Comparison of ENCODE assay signal across 32 cellular contexts in genomic region chr6:133938533-133938932, GRCh38. TPM values are rescaled to one million over a fixed set of nuclear protein-coding genes. Genes with fewer than 3 reads are reported as not detected.
"Had no signal": no experiment of that assay in that cellular context is flagged by ENCODE, and none has a peak within 500 bp of the region (broad histone marks: within the 10 kb centered on the region; RNA-seq: fewer than 3 reads in every experiment).

No MANE protein-coding gene starts in this region.

- H3K36me3 ChIP-seq: neural progenitor cell, ovary, right lobe of liver, sigmoid colon, suprapubic skin, tibial artery, transverse colon, upper lobe of right lung, uterus had no signal

- DNase-seq: natural killer cell; occipital lobe; ovary; posterior cingulate gyrus; psoas muscle; right cardiac atrium; right lobe of liver; sigmoid colon; small intestine; stimulated activated CD4-positive, alpha-beta T cell treated with anti-CD3 and anti-CD28 coated beads, Interleukin-15, amount 100 ng/mL, for 24 hours; stimulated activated CD4-positive, alpha-beta T cell treated with anti-CD3 and anti-CD28 coated beads, Interleukin-2, amount 100 ng/mL, for 24 hours; stimulated activated CD4-positive, alpha-beta T cell treated with anti-CD3 and anti-CD28 coated beads, Interleukin-2, amount 100 ng/mL, for 48 hours; stimulated activated CD4-positive, alpha-beta T cell treated with anti-CD3 and anti-CD28 coated beads, Interleukin-4, amount 100 ng/mL, for 24 hours; stimulated activated naive CD4-positive, alpha-beta T cell; stimulated activated naive CD8-positive, alpha-beta T cell treated with anti-CD3 and anti-CD28 coated beads, Interleukin-15, amount 100 ng/mL, for 72 hours; stimulated activated naive CD8-positive, alpha-beta T cell treated with anti-CD3 and anti-CD28 coated beads, Interleukin-15, Interleukin-2, amounts not matched to agents 100 U/mL and 50 U/mL, for 24 hours; substantia nigra; testis; tibial artery; transverse colon; upper lobe of right lung; uterus had no signal

- H3K4me3 Mint-ChIP-seq: natural killer cell; nephron; neural progenitor cell; stimulated activated effector memory CD8-positive, alpha-beta T cell treated with anti-CD3 and anti-CD28 coated beads, Interleukin-12 subunit alpha, Interleukin-12 subunit beta, amount 100 ng/mL, for 72 hours; stimulated activated naive CD8-positive, alpha-beta T cell treated with anti-CD3 and anti-CD28 coated beads, Interleukin-15, amount 100 ng/mL, for 72 hours; type B pancreatic cell had no signal

- H3K27ac ChIP-seq: neural progenitor cell, ovary, parathyroid adenoma, psoas muscle, right lobe of liver, sigmoid colon, suprapubic skin, testis, tibial artery, transverse colon, upper lobe of right lung, uterus had no signal

- H3K36me3 Mint-ChIP-seq: neural progenitor cell; stimulated activated effector memory CD8-positive, alpha-beta T cell treated with anti-CD3 and anti-CD28 coated beads, Interleukin-12 subunit alpha, Interleukin-12 subunit beta, amount 100 ng/mL, for 72 hours; type B pancreatic cell had no signal

- H3K9me3 Mint-ChIP-seq: type B pancreatic cell had no signal

- H2AFZ ChIP-seq: neural progenitor cell, parathyroid adenoma had no signal

- H3K4me1 ChIP-seq: neural progenitor cell, parathyroid adenoma, psoas muscle, sigmoid colon, suprapubic skin, testis, tibial artery, transverse colon, upper lobe of right lung, uterus had no signal

- H3K27me3 Mint-ChIP-seq: progenitor cell of endocrine pancreas, type B pancreatic cell had no signal

- H3K4me1 Mint-ChIP-seq: natural killer cell; nephron; neural progenitor cell; stimulated activated effector memory CD8-positive, alpha-beta T cell treated with anti-CD3 and anti-CD28 coated beads, Interleukin-12 subunit alpha, Interleukin-12 subunit beta, amount 100 ng/mL, for 72 hours; stimulated activated naive CD8-positive, alpha-beta T cell treated with anti-CD3 and anti-CD28 coated beads, Interleukin-15, amount 100 ng/mL, for 72 hours had no signal

- H3K27me3 ChIP-seq: neural progenitor cell, ovary, right lobe of liver, suprapubic skin, testis, transverse colon, upper lobe of right lung, uterus had no signal

- H3K27ac Mint-ChIP-seq: natural killer cell; nephron; neural progenitor cell; progenitor cell of endocrine pancreas; stimulated activated effector memory CD8-positive, alpha-beta T cell treated with anti-CD3 and anti-CD28 coated beads, Interleukin-12 subunit alpha, Interleukin-12 subunit beta, amount 100 ng/mL, for 72 hours; stimulated activated naive CD8-positive, alpha-beta T cell treated with anti-CD3 and anti-CD28 coated beads, Interleukin-15, amount 100 ng/mL, for 72 hours; type B pancreatic cell had no signal

- H3K9ac ChIP-seq: neural progenitor cell, parathyroid adenoma had no signal

- ATAC-seq: natural killer cell; psoas muscle; right cardiac atrium; right lobe of liver; stimulated activated effector memory CD8-positive, alpha-beta T cell treated with anti-CD3 and anti-CD28 coated beads, Interleukin-12 subunit alpha, Interleukin-12 subunit beta, amount 100 ng/mL, for 72 hours; stimulated activated naive CD8-positive, alpha-beta T cell treated with anti-CD3 and anti-CD28 coated beads, Interleukin-15, amount 100 ng/mL, for 72 hours; stimulated activated naive CD8-positive, alpha-beta T cell treated with anti-CD3 and anti-CD28 coated beads, Interleukin-15, Interleukin-2, amounts not matched to agents 100 U/mL and 50 U/mL, for 24 hours; upper lobe of right lung had no signal

- H3K9me3 ChIP-seq: ovary, psoas muscle, right lobe of liver, suprapubic skin, testis, tibial artery, upper lobe of right lung, uterus had no signal

- H3K79me2 ChIP-seq: parathyroid adenoma had no signal

- H3K4me2 ChIP-seq: neural progenitor cell had no signal

- H3K4me3 ChIP-seq: neural progenitor cell, ovary, psoas muscle, right lobe of liver, sigmoid colon, suprapubic skin, testis, tibial artery, transverse colon, upper lobe of right lung, uterus had no signal

RNA-seq across cellular contexts. Expression of gene TCF21, which starts 49.6 kb away (rescaled TPM):
- total RNA-seq: natural killer cell, occipital lobe, osteoblast, progenitor cell of endocrine pancreas, renal cortical epithelial cell, skeletal muscle tissue, suprapubic skin had no signal
